In genomic region chr4:150540536-150540935, GRCh38 we compare ENCODE assay signal across 16 cellular contexts. TPM values are rescaled to one million over a fixed set of nuclear protein-coding genes. Genes with fewer than 3 reads are reported as not detected.
"Had no signal": no experiment of that assay in that cellular context is flagged by ENCODE, and none has a peak within 500 bp of the region (broad histone marks: within the 10 kb centered on the region; RNA-seq: fewer than 3 reads in every experiment).

No MANE protein-coding gene starts in this region.

- H3K4me3 ChIP-seq: colonic mucosa, heart left ventricle, ovary, right atrium auricular region, stomach, thoracic aorta had no signal

- H3K27ac Mint-ChIP-seq: naive B cell, nephron had no signal

- H3K36me3 ChIP-seq: colonic mucosa, heart left ventricle, ovary, right atrium auricular region, stomach, thoracic aorta had no signal

- H3K27ac ChIP-seq: colonic mucosa, heart left ventricle, ovary, right atrium auricular region, stomach, thoracic aorta had no signal

- H3K4me3 Mint-ChIP-seq: naive B cell, nephron had no signal

- FAIRE-seq: urothelium cell line had no signal

- H3K27me3 ChIP-seq: colonic mucosa, heart left ventricle, ovary, right atrium auricular region, stomach had no signal

- DNase-seq: colonic mucosa; dermis blood vessel endothelial cell; foreskin melanocyte; heart left ventricle; hypothalamus; kidney glomerular epithelial cell; naive B cell; ovary; stimulated activated CD4-positive, alpha-beta T cell treated with anti-CD3 and anti-CD28 coated beads, Interleukin-12 subunit alpha, Interleukin-12 subunit beta, amount 100 ng/mL, for 4 hours; stimulated activated naive CD4-positive, alpha-beta T cell; stomach; substantia nigra had no signal

- H3K27me3 Mint-ChIP-seq: naive B cell had no signal

- H3K9me3 ChIP-seq: colonic mucosa, ovary, right atrium auricular region, stomach, thoracic aorta had no signal

- H3K4me1 ChIP-seq: colonic mucosa, right atrium auricular region, stomach had no signal

- H3K9me3 Mint-ChIP-seq: naive B cell, nephron had no signal

- H3K4me1 Mint-ChIP-seq: nephron had no signal

RNA-seq across cellular contexts. Expression of gene MAB21L2, which starts 41.4 kb away (rescaled TPM):
- total RNA-seq: ovary had no signal
